ENCODE assay signal across 8 cellular contexts in genomic region chr3:141486416-141486734, GRCh38. TPM values are rescaled to one million over a fixed set of nuclear protein-coding genes. Genes with fewer than 3 reads are reported as not detected.
DNase-seq lines count a peak whose midpoint lies in the region; ATAC-seq and TF ChIP-seq lines count a peak whose summit lies in the region.

No MANE protein-coding gene starts in this region.

- TF ChIP-seq POLR2A in stomach (IDR thresholded peaks at IDR 0.05): no peak

- no peak for ATAC-seq in activated naive CD4-positive, alpha-beta T cell treated with anti-CD3 and anti-CD28 coated beads, Interleukin-2, amount 50 U/mL, for 72 hours

- WGBS in stomach, 5 donors: 2 to 9% (median 4%) methylated on average over 5 of the region's 5 CpGs

- H3K4me3 ChIP-seq in stomach: peak overlapping the region; percentile 75 to 95 (median 89)

- CTCF ChIA-PET in activated CD4-positive, alpha-beta T cell treated with anti-CD3 and anti-CD28 coated beads, Interleukin-2, amount 10 ng/mL, durations not matched to agents 7 days and 5 days (lab: Charles Lee): interaction anchor here (1.0 to 1.6 kb wide), 3 partner anchors 12 to 174 kb away, joined by 3 to 5 read pairs (median 4); no protein-coding TSS in a partner anchor

- POLR2A ChIA-PET in activated CD4-positive, alpha-beta T cell treated with anti-CD3 and anti-CD28 coated beads, Interleukin-2, amount 10 ng/mL, durations not matched to agents 7 days and 5 days (lab: Charles Lee): no interaction called here

- intact Hi-C loops in stomach (cut with DNase I; ENCODE audit: low total_unique reads): no loop called here

- peak overlapping the region; percentile 76 for H3K4me3 Mint-ChIP-seq in activated CD4-positive, alpha-beta T cell treated with anti-CD3 and anti-CD28 coated beads, Interleukin-2, amount 10 ng/mL, durations not matched to agents 7 days and 5 days

- H3K36me3 ChIP-seq in stomach: no peaks in the 10 kb centered on the region

- H3K4me1 ChIP-seq in stomach: peaks cover 13 to 54% (median 25%) of the 10 kb centered on the region in 4 donors

- H3K27me3 Mint-ChIP-seq in activated CD4-positive, alpha-beta T cell treated with anti-CD3 and anti-CD28 coated beads, Interleukin-2, amount 10 ng/mL, durations not matched to agents 7 days and 5 days: no peaks in the 10 kb centered on the region

- H3K27ac ChIP-seq in stomach: peak overlapping the region; percentile 86 to 99 (median 97)

- no peak for TF ChIP-seq CTCF in stomach (IDR thresholded peaks at IDR 0.05)

- peaks cover 34% of the 10 kb centered on the region for H3K36me3 Mint-ChIP-seq in activated CD4-positive, alpha-beta T cell treated with anti-CD3 and anti-CD28 coated beads, Interleukin-2, amount 10 ng/mL, durations not matched to agents 7 days and 5 days (ENCODE audit: low read depth)
- peaks cover 8 to 12% of the 10 kb centered on the region in 2 donors for H3K36me3 Mint-ChIP-seq in activated naive CD4-positive, alpha-beta T cell treated with anti-CD3 and anti-CD28 coated beads, Interleukin-2, amount 50 U/mL, for 72 hours

- TF ChIP-seq EP300 in stomach (IDR thresholded peaks at IDR 0.05): no peak

- H3K27me3 ChIP-seq in stomach: no peaks in the 10 kb centered on the region

- H3K4me1 Mint-ChIP-seq in activated CD4-positive, alpha-beta T cell treated with anti-CD3 and anti-CD28 coated beads, Interleukin-2, amount 10 ng/mL, durations not matched to agents 7 days and 5 days: peaks cover 62% of the 10 kb centered on the region

- peak overlapping the region; percentile 91 for H3K27ac Mint-ChIP-seq in activated CD4-positive, alpha-beta T cell treated with anti-CD3 and anti-CD28 coated beads, Interleukin-2, amount 10 ng/mL, durations not matched to agents 7 days and 5 days
- H3K27ac Mint-ChIP-seq in activated naive CD4-positive, alpha-beta T cell treated with anti-CD3 and anti-CD28 coated beads, Interleukin-2, amount 50 U/mL, for 72 hours: peak overlapping the region; percentile 81 to 97

- H3K9me3 ChIP-seq in stomach: no peaks in the 10 kb centered on the region

- DNase-seq in activated CD4-positive, alpha-beta T cell treated with anti-CD3 and anti-CD28 coated beads, Interleukin-2, amount 10 ng/mL, durations not matched to agents 7 days and 5 days: no peak
- DNase-seq in activated CD4-positive, alpha-beta T cell treated with anti-CD3 and anti-CD28 coated beads, Interleukin-2, amount 50 U/mL, for 4 hours: no peak
- no peak for DNase-seq in activated naive CD4-positive, alpha-beta T cell treated with anti-CD3 and anti-CD28 coated beads, Interleukin-2, amount 50 U/mL, for 72 hours (ENCODE audit: low spot score in 2 of 2)
- DNase-seq in iris pigment epithelial cell (ENCODE audit: low read depth) (peak; percentile 61), stomach (no peak), NCI-H1105 treated with DMSO at 0.1 percent for 48 hours (lab: John Stamatoyannopoulos, UW) (no peak), NCI-H748 treated with DMSO at 0.1 percent for 48 hours (lab: John Stamatoyannopoulos, UW) (no peak), NCI-H1930 (lab: John Stamatoyannopoulos, UW) (no peak)

- peaks cover 2% of the 10 kb centered on the region for H3K9me3 Mint-ChIP-seq in activated CD4-positive, alpha-beta T cell treated with anti-CD3 and anti-CD28 coated beads, Interleukin-2, amount 10 ng/mL, durations not matched to agents 7 days and 5 days
- H3K9me3 Mint-ChIP-seq in activated naive CD4-positive, alpha-beta T cell treated with anti-CD3 and anti-CD28 coated beads, Interleukin-2, amount 50 U/mL, for 72 hours: peaks cover 0 to 6% of the 10 kb centered on the region in 2 donors

RNA-seq across cellular contexts. Expression of gene RASA2, which starts 0.5 kb away (rescaled TPM):
- 10 to 100 TPM; 46.5 to 54.1 TPM for total RNA-seq in activated CD4-positive, alpha-beta T cell treated with anti-CD3 and anti-CD28 coated beads, Interleukin-2, amount 10 ng/mL, durations not matched to agents 7 days and 5 days
- total RNA-seq in activated naive CD4-positive, alpha-beta T cell treated with anti-CD3 and anti-CD28 coated beads, Interleukin-2, amount 50 U/mL, for 72 hours: 10 to 100 TPM; 27.1 to 31.1 TPM
- 10 to 100 TPM in 4 of 5 donors, 1 to 10 TPM in 1; 6.2 to 32.1 (median 21.7) TPM for total RNA-seq in stomach
- 1 to 10 TPM; 2.6 to 3.8 (median 3.4) TPM for polyA plus RNA-seq in stomach
